In genomic region chr7:99311702-99312101, GRCh38 we compare ENCODE assay signal across 20 cellular contexts. TPM values are rescaled to one million over a fixed set of nuclear protein-coding genes. Genes with fewer than 3 reads are reported as not detected.
"Had no signal": no experiment of that assay in that cellular context is flagged by ENCODE, and none has a peak within 500 bp of the region (broad histone marks: within the 10 kb centered on the region; RNA-seq: fewer than 3 reads in every experiment).

No MANE protein-coding gene starts in this region.

- H3K4me3 ChIP-seq: body of pancreas, left ventricle myocardium inferior, sigmoid colon had no signal

- H3K36me3 ChIP-seq: left ventricle myocardium inferior, sigmoid colon had no signal

- ATAC-seq: activated naive CD4-positive, alpha-beta T cell treated with anti-CD3 and anti-CD28 coated beads, Interleukin-2, amount 50 U/mL, for 72 hours; esophagus mucosa had no signal

- H3K27ac ChIP-seq: body of pancreas, left ventricle myocardium inferior, sigmoid colon had no signal

- H3K4me1 ChIP-seq: sigmoid colon had no signal

- FAIRE-seq: TTC549 had no signal

- H3K9me3 ChIP-seq: body of pancreas, sigmoid colon had no signal

- DNase-seq: activated CD4-positive, alpha-beta T cell treated with anti-CD3 and anti-CD28 coated beads, Interleukin-2, amount 50 U/mL, for 1 hour; activated CD4-positive, CD25-positive, alpha-beta regulatory T cell; activated T-cell treated with anti-CD3 and anti-CD28 coated beads for 4 hours; amniotic stem cell; body of pancreas; cerebellar nuclear complex; dermis blood vessel endothelial cell; foreskin fibroblast; left ventricle myocardium inferior; mesenchymal stem cell; occipital lobe; sigmoid colon had no signal

- H3K27me3 ChIP-seq: body of pancreas, sigmoid colon had no signal

RNA-seq across cellular contexts. Expression of gene MYH16, which starts 39.1 kb away (rescaled TPM):
- total RNA-seq: activated CD8-positive, alpha-beta memory T cell treated with anti-CD3 and anti-CD28 coated beads for 36 hours; activated T-helper 2 cell treated with anti-CD3 and anti-CD28 coated beads, Interferon-gamma antibody, Interleukin-2, Interleukin-4, amounts not matched to agents 10 μg/mL and 5 μg/mL and 100 μg/mL, durations not matched to agents 14 hours and 24 hours and 36 hours; dermis blood vessel endothelial cell; esophagus mucosa; left ventricle myocardium inferior; occipital lobe; sigmoid colon; T-helper 1 cell treated with Interleukin-12 subunit alpha and Interleukin-12 subunit beta and Interleukin-4 antibody, amounts not matched to agents 30 ng/mL and 1 ng/mL, for 36 hours; temporal lobe; urinary bladder had no signal
- polyA plus RNA-seq: urinary bladder had no signal
